In the genomic region with DNA sequence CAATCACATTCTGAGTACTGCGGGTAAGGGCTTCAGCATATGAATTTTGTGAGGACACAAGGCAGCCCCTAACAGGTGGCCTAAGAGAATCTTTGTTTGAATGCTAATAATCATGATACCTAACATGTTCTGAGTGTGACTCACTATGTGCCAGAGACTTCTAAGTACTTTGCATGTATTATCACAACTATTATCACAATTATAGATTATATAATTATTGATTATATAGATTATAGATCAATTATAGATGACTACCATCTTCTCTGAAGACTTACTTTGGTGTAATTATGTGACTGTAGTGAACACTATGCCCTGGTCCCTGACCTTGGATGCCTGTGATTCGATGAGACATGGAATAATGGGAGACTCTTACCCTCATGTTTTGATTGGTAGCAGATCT, we compare ENCODE assay signal across 21 cellular contexts.
DNase-seq lines count a peak whose midpoint lies in the region; ATAC-seq and TF ChIP-seq lines count a peak whose summit lies in the region.
"Had no signal": no experiment of that assay in that cellular context is flagged by ENCODE, and none has a peak within 500 bp of the region (broad histone marks: within the 10 kb centered on the region; RNA-seq: fewer than 3 reads in every experiment).

No MANE protein-coding gene starts in this region.

- H2AFZ ChIP-seq in OCI-LY3 (ENCODE audit: low read depth, low read length): no peak overlapping the region
- H2AFZ ChIP-seq: PC-9 had no signal

- intact Hi-C loops in dendritic cell treated with granulocyte-macrophage colony-stimulating factor and Interleukin-4, amounts not matched to agents 40 ng/mL and 50 ng/mL, for 4 days (cut with micrococcal nuclease): loop anchor here (2.0 to 5.0 kb wide), 3 partner anchors 104 to 469 kb away; no protein-coding TSS in a partner anchor
- intact Hi-C loops in heart right ventricle (cut with DNase I): loop anchor here in 2 of 10 donors (5.0 to 10.0 kb wide), 3 partner anchors 59 to 122 kb away; a partner anchor contains a TSS

- no peak for DNase-seq in stimulated activated naive CD8-positive, alpha-beta T cell treated with anti-CD3 and anti-CD28 coated beads, Interleukin-15, amount 100 ng/mL, for 72 hours
- DNase-seq in GM10248 (ENCODE audit: extremely low spot score) (no peak), heart right ventricle (no peak)
- no peak for DNase-seq in stimulated activated naive CD4-positive, alpha-beta T cell treated with Interleukin-2 at 50 U/mL for 16 hours (lab: John Stamatoyannopoulos, UW)
- DNase-seq: cerebellar nuclear complex, DMS 273 treated with DMSO at 0.1 percent for 48 hours, left ventricle myocardium superior, NCI-H1694, NCI-H2171, NCI-H510A treated with DMSO at 0.1 percent for 48 hours, ovary, PC-9, retina, Right ventricle myocardium superior, upper lobe of right lung had no signal

- H3K27ac Mint-ChIP-seq in stimulated activated naive CD8-positive, alpha-beta T cell treated with anti-CD3 and anti-CD28 coated beads, Interleukin-15, Interleukin-2, amounts not matched to agents 100 ng/mL and 50 ng/mL, for 24 hours: peak overlapping the region; percentile 72
- H3K27ac Mint-ChIP-seq in stimulated activated naive CD8-positive, alpha-beta T cell treated with anti-CD3 and anti-CD28 coated beads, Interleukin-15, amount 100 ng/mL, for 72 hours: no peak overlapping the region
- peak overlapping the region; percentile 85 for H3K27ac Mint-ChIP-seq in dendritic cell treated with granulocyte-macrophage colony-stimulating factor and Interleukin-4, amounts not matched to agents 40 ng/mL and 50 ng/mL, for 4 days
- H3K27ac Mint-ChIP-seq: nephron had no signal

- H3K36me3 Mint-ChIP-seq in stimulated activated naive CD8-positive, alpha-beta T cell treated with anti-CD3 and anti-CD28 coated beads, Interleukin-15, Interleukin-2, amounts not matched to agents 100 ng/mL and 50 ng/mL, for 24 hours (ENCODE audit: low read depth): peaks cover 20% of the 10 kb centered on the region
- H3K36me3 Mint-ChIP-seq in dendritic cell treated with granulocyte-macrophage colony-stimulating factor and Interleukin-4, amounts not matched to agents 40 ng/mL and 50 ng/mL, for 4 days (ENCODE audit: low read depth): peaks cover 80% of the 10 kb centered on the region

- H3K27me3 Mint-ChIP-seq in stimulated activated naive CD8-positive, alpha-beta T cell treated with anti-CD3 and anti-CD28 coated beads, Interleukin-15, Interleukin-2, amounts not matched to agents 100 ng/mL and 50 ng/mL, for 24 hours: no peaks in the 10 kb centered on the region
- no peaks in the 10 kb centered on the region for H3K27me3 Mint-ChIP-seq in stimulated activated naive CD8-positive, alpha-beta T cell treated with anti-CD3 and anti-CD28 coated beads, Interleukin-15, amount 100 ng/mL, for 72 hours
- H3K27me3 Mint-ChIP-seq in dendritic cell treated with granulocyte-macrophage colony-stimulating factor and Interleukin-4, amounts not matched to agents 40 ng/mL and 50 ng/mL, for 4 days: no peaks in the 10 kb centered on the region

- POLR2A ChIA-PET in GM10248 (lab: Yijun Ruan, JAX): no interaction called here

- no peak overlapping the region for H3K4me3 Mint-ChIP-seq in stimulated activated naive CD8-positive, alpha-beta T cell treated with anti-CD3 and anti-CD28 coated beads, Interleukin-15, Interleukin-2, amounts not matched to agents 100 ng/mL and 50 ng/mL, for 24 hours
- no peak overlapping the region for H3K4me3 Mint-ChIP-seq in stimulated activated naive CD8-positive, alpha-beta T cell treated with anti-CD3 and anti-CD28 coated beads, Interleukin-15, amount 100 ng/mL, for 72 hours
- H3K4me3 Mint-ChIP-seq in dendritic cell treated with granulocyte-macrophage colony-stimulating factor and Interleukin-4, amounts not matched to agents 40 ng/mL and 50 ng/mL, for 4 days: no peak overlapping the region
- H3K4me3 Mint-ChIP-seq: nephron had no signal

- H3K36me3 ChIP-seq in OCI-LY3 (replicated peaks; ENCODE audit: low read depth, low read length): peaks cover 27% of the 10 kb centered on the region
- peaks cover 0 to 62% (median 11%) of the 10 kb centered on the region in 9 donors for H3K36me3 ChIP-seq in heart right ventricle
- H3K36me3 ChIP-seq: ovary had no signal

- H3K9me3 ChIP-seq in OCI-LY3 (ENCODE audit: insufficient read depth, low read length): no peaks in the 10 kb centered on the region
- no peaks in the 10 kb centered on the region for H3K9me3 ChIP-seq in heart right ventricle
- H3K9me3 ChIP-seq: ovary, upper lobe of right lung had no signal

- H3K4me1 Mint-ChIP-seq in stimulated activated naive CD8-positive, alpha-beta T cell treated with anti-CD3 and anti-CD28 coated beads, Interleukin-15, Interleukin-2, amounts not matched to agents 100 ng/mL and 50 ng/mL, for 24 hours (ENCODE audit: low read depth): peaks cover 88% of the 10 kb centered on the region
- H3K4me1 Mint-ChIP-seq in stimulated activated naive CD8-positive, alpha-beta T cell treated with anti-CD3 and anti-CD28 coated beads, Interleukin-15, amount 100 ng/mL, for 72 hours: peaks cover 92% of the 10 kb centered on the region
- peaks cover 53% of the 10 kb centered on the region for H3K4me1 Mint-ChIP-seq in dendritic cell treated with granulocyte-macrophage colony-stimulating factor and Interleukin-4, amounts not matched to agents 40 ng/mL and 50 ng/mL, for 4 days (ENCODE audit: low read depth)
- H3K4me1 Mint-ChIP-seq: nephron had no signal

- peak overlapping the region; percentile 69 for H3K4me2 ChIP-seq in OCI-LY3 (ENCODE audit: low read length)
- H3K4me2 ChIP-seq: PC-9 had no signal

- H3K27me3 ChIP-seq in OCI-LY3 (ENCODE audit: low read depth, low read length) (no peaks in the 10 kb centered on the region), heart right ventricle (no peaks in the 10 kb centered on the region)
- H3K27me3 ChIP-seq: ovary, upper lobe of right lung had no signal

- H3K27ac ChIP-seq in OCI-LY3 (ENCODE audit: low read length): peak overlapping the region; percentile 91
- no peak overlapping the region for H3K27ac ChIP-seq in heart right ventricle
- H3K27ac ChIP-seq: C4-2B, ovary, PC-9, upper lobe of right lung had no signal

- CTCF ChIA-PET in GM10248 (lab: Yijun Ruan, JAX): interaction anchor here (0.9 to 7.1 kb wide), 12 partner anchors 13 to 467 kb away, joined by 3 to 87 read pairs (median 8); no protein-coding TSS in a partner anchor

- WGBS in heart right ventricle, 2 donors: 92 to 97% methylated on average over 2 of the region's 2 CpGs

- no peaks in the 10 kb centered on the region for H3K9me3 Mint-ChIP-seq in stimulated activated naive CD8-positive, alpha-beta T cell treated with anti-CD3 and anti-CD28 coated beads, Interleukin-15, Interleukin-2, amounts not matched to agents 100 ng/mL and 50 ng/mL, for 24 hours
- no peaks in the 10 kb centered on the region for H3K9me3 Mint-ChIP-seq in stimulated activated naive CD8-positive, alpha-beta T cell treated with anti-CD3 and anti-CD28 coated beads, Interleukin-15, amount 100 ng/mL, for 72 hours
- no peaks in the 10 kb centered on the region for H3K9me3 Mint-ChIP-seq in dendritic cell treated with granulocyte-macrophage colony-stimulating factor and Interleukin-4, amounts not matched to agents 40 ng/mL and 50 ng/mL, for 4 days
- H3K9me3 Mint-ChIP-seq: nephron had no signal

- H3K4me3 ChIP-seq in OCI-LY3 (ENCODE audit: low read length) (no peak overlapping the region), heart right ventricle (no peak overlapping the region)
- H3K4me3 ChIP-seq: ovary, PC-9, upper lobe of right lung had no signal

- peaks cover 8% of the 10 kb centered on the region; the same call in 1 of the 2 replicates for H3K79me2 ChIP-seq in OCI-LY3 (ENCODE audit: low read length)

- peak overlapping the region; percentile 22; the same call in 1 of the 2 replicates for H3K9ac ChIP-seq in OCI-LY3 (ENCODE audit: low read length)

- H3K4me1 ChIP-seq in OCI-LY3 (ENCODE audit: low read length) (peaks cover 51% of the 10 kb centered on the region), heart right ventricle (peaks cover 0 to 50% (median 17%) of the 10 kb centered on the region in 9 donors)

- no peak for TF ChIP-seq CTCF in OCI-LY3 (IDR thresholded peaks at IDR 0.05; ENCODE audit: low read depth, low read length)
- no peak for TF ChIP-seq CTCF in GM10248 (IDR thresholded peaks at IDR 0.05; ENCODE audit: control extremely low read depth, extremely low read depth, low read depth, missing control alignments)
- TF ChIP-seq CTCF in heart right ventricle (IDR thresholded peaks at IDR 0.05): no peak

- ATAC-seq in stimulated activated naive CD8-positive, alpha-beta T cell treated with anti-CD3 and anti-CD28 coated beads, Interleukin-15, amount 100 ng/mL, for 72 hours: no peak
- ATAC-seq in HG02798 (IDR thresholded peaks at IDR 0.05; ENCODE audit: poor library complexity, unreplicated experiment) (no peak), heart right ventricle (no peak)

- H4K20me1 ChIP-seq in OCI-LY3 (ENCODE audit: insufficient read depth, low read length): no peaks in the 10 kb centered on the region

Comparison
In these comparisons a context has a peak if more than half of its experiments do, and no peak if none do; other contexts are left out.
1. H3K27ac Mint-ChIP-seq: peak in stimulated activated naive CD8-positive, alpha-beta T cell treated with anti-CD3 and anti-CD28 coated beads, Interleukin-15, Interleukin-2, amounts not matched to agents 100 ng/mL and 50 ng/mL, for 24 hours (single experiment) and dendritic cell treated with granulocyte-macrophage colony-stimulating factor and Interleukin-4, amounts not matched to agents 40 ng/mL and 50 ng/mL, for 4 days (single experiment); none in stimulated activated naive CD8-positive, alpha-beta T cell treated with anti-CD3 and anti-CD28 coated beads, Interleukin-15, amount 100 ng/mL, for 72 hours (0 of 2).